In the genomic region with DNA sequence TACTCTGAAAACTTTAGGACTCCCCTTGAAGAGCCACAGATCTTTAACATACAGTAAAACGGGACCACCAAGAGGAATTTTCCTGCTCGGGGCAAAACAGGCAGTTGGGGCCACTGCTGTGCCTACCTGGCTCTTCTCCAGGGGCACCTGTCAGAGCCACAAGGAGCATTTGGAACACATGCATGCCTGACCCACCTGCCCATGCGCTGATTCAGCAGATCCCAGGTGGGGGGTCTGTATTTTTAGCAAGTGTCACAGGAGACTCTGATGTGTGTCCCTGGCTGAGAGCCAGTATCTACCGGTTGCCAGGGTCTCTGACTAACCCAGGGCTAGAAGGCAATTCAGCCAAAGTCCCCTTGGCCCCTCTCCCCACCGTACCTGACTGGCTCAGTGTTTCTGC, we compare ENCODE assay signal across 9 cellular contexts. TPM values are rescaled to one million over a fixed set of nuclear protein-coding genes. Genes with fewer than 3 reads are reported as not detected.
DNase-seq lines count a peak whose midpoint lies in the region; ATAC-seq and TF ChIP-seq lines count a peak whose summit lies in the region.
"Had no signal": no experiment of that assay in that cellular context is flagged by ENCODE, and none has a peak within 500 bp of the region (broad histone marks: within the 10 kb centered on the region; RNA-seq: fewer than 3 reads in every experiment).

No MANE protein-coding gene starts in this region.

- intact Hi-C loops in CD4-positive, alpha-beta T cell (cut with DNase I, micrococcal nuclease): loop anchor here in 1 of 2 experiments (5.0 kb wide), 1 partner anchor 68 kb away; a partner anchor contains a TSS
- intact Hi-C loops in ovary (cut with DNase I): loop anchor here in 1 of 4 donors (5.0 to 10.0 kb wide), 2 partner anchors 55 to 57 kb away; a partner anchor contains a TSS

- H3K27me3 Mint-ChIP-seq in CD4-positive, alpha-beta T cell: no peaks in the 10 kb centered on the region
- no peaks in the 10 kb centered on the region for H3K27me3 Mint-ChIP-seq in activated CD4-positive, alpha-beta T cell treated with anti-CD3 and anti-CD28 coated beads, Interleukin-2, amount 10 ng/mL, durations not matched to agents 7 days and 5 days
- H3K27me3 Mint-ChIP-seq: activated CD8-positive, alpha-beta memory T cell treated with anti-CD3 and anti-CD28 coated beads, Interleukin-2, amount 10 ng/mL, durations not matched to agents 7 days and 5 days had no signal

- no peak for ATAC-seq in CD4-positive, alpha-beta T cell (ENCODE audit: poor library complexity)
- ATAC-seq: activated CD8-positive, alpha-beta memory T cell treated with anti-CD3 and anti-CD28 coated beads, Interleukin-2, amount 10 ng/mL, durations not matched to agents 7 days and 5 days had no signal

- 33 to 42% (median 39%) methylated on average over 5 of the region's 5 CpGs for WGBS in ovary, 3 donors

- TF ChIP-seq CTCF in CD4-positive, alpha-beta T cell (IDR thresholded peaks at IDR 0.05): no peak
- TF ChIP-seq CTCF in ovary (IDR thresholded peaks at IDR 0.05): no peak

- peak overlapping the region; percentile 44 for H3K27ac ChIP-seq in CD4-positive, alpha-beta T cell (ENCODE audit: low read depth, low read length)
- peak overlapping the region; percentile 16 to 58 for H3K27ac ChIP-seq in ovary
- H3K27ac ChIP-seq in effector memory CD4-positive, alpha-beta T cell (ENCODE audit: insufficient read depth, low read length, poor library complexity, severe bottlenecking): no peak overlapping the region

- no peaks in the 10 kb centered on the region for H3K36me3 ChIP-seq in ovary
- no peaks in the 10 kb centered on the region for H3K36me3 ChIP-seq in effector memory CD4-positive, alpha-beta T cell (ENCODE audit: control insufficient read depth, insufficient read depth, low read length)

- H3K27ac Mint-ChIP-seq in CD4-positive, alpha-beta T cell: peak overlapping the region; percentile 92
- no peak overlapping the region for H3K27ac Mint-ChIP-seq in activated CD4-positive, alpha-beta T cell treated with anti-CD3 and anti-CD28 coated beads, Interleukin-2, amount 10 ng/mL, durations not matched to agents 7 days and 5 days

- H3K9me3 ChIP-seq in CD4-positive, alpha-beta T cell (ENCODE audit: control insufficient read depth, low read length): no peaks in the 10 kb centered on the region
- H3K9me3 ChIP-seq in ovary: no peaks in the 10 kb centered on the region
- no peaks in the 10 kb centered on the region for H3K9me3 ChIP-seq in effector memory CD4-positive, alpha-beta T cell (ENCODE audit: control insufficient read depth, low read length)

- H3K4me3 ChIP-seq in ovary: peak overlapping the region; percentile 17
- no peak overlapping the region for H3K4me3 ChIP-seq in effector memory CD4-positive, alpha-beta T cell (ENCODE audit: insufficient read depth, low read depth, low read length, poor library complexity, severe bottlenecking)

- H3K36me3 Mint-ChIP-seq in CD4-positive, alpha-beta T cell (ENCODE audit: low read depth): peaks cover 14% of the 10 kb centered on the region
- peaks cover 9% of the 10 kb centered on the region for H3K36me3 Mint-ChIP-seq in activated CD4-positive, alpha-beta T cell treated with anti-CD3 and anti-CD28 coated beads, Interleukin-2, amount 10 ng/mL, durations not matched to agents 7 days and 5 days (ENCODE audit: low read depth)

- H3K4me3 Mint-ChIP-seq in CD4-positive, alpha-beta T cell: peak overlapping the region; percentile 87
- H3K4me3 Mint-ChIP-seq in activated CD4-positive, alpha-beta T cell treated with anti-CD3 and anti-CD28 coated beads, Interleukin-2, amount 10 ng/mL, durations not matched to agents 7 days and 5 days: no peak overlapping the region
- H3K4me3 Mint-ChIP-seq: activated CD8-positive, alpha-beta memory T cell treated with anti-CD3 and anti-CD28 coated beads, Interleukin-2, amount 10 ng/mL, durations not matched to agents 7 days and 5 days had no signal

- POLR2A ChIA-PET in CD4-positive, alpha-beta T cell (lab: Charles Lee): no interaction called here
- POLR2A ChIA-PET in activated CD4-positive, alpha-beta T cell treated with anti-CD3 and anti-CD28 coated beads, Interleukin-2, amount 10 ng/mL, durations not matched to agents 7 days and 5 days (lab: Charles Lee): no interaction called here

- no peak for DNase-seq in CD4-positive, alpha-beta T cell
- DNase-seq in NCI-H2081 (lab: John Stamatoyannopoulos, UW): peak; percentile 70 to 80
- DNase-seq in cerebellum (ENCODE audit: low spot score): peak; percentile 72
- DNase-seq in ovary: peak in 1 of 5 donors; percentile 40
- DNase-seq in stimulated activated CD4-positive, alpha-beta T cell treated with anti-CD3 and anti-CD28 coated beads, Interleukin-1b, Interleukin-23, amount 100 ng/mL, for 48 hours: no peak
- no peak for DNase-seq in activated CD4-positive, alpha-beta T cell treated with anti-CD3 and anti-CD28 coated beads, Interleukin-2, amount 10 ng/mL, durations not matched to agents 7 days and 5 days
- no peak for DNase-seq in mesenteric fat pad (ENCODE audit: low spot score)
- no peak for DNase-seq in effector memory CD4-positive, alpha-beta T cell
- DNase-seq: activated CD8-positive, alpha-beta memory T cell treated with anti-CD3 and anti-CD28 coated beads, Interleukin-2, amount 10 ng/mL, durations not matched to agents 7 days and 5 days had no signal

- no peaks in the 10 kb centered on the region for H3K9me3 Mint-ChIP-seq in CD4-positive, alpha-beta T cell
- no peaks in the 10 kb centered on the region for H3K9me3 Mint-ChIP-seq in activated CD4-positive, alpha-beta T cell treated with anti-CD3 and anti-CD28 coated beads, Interleukin-2, amount 10 ng/mL, durations not matched to agents 7 days and 5 days

- no peak for TF ChIP-seq POLR2A in ovary (IDR thresholded peaks at IDR 0.05)

- peaks cover 44% of the 10 kb centered on the region for H3K4me1 ChIP-seq in ovary (ENCODE audit: insufficient read depth)
- H3K4me1 ChIP-seq in effector memory CD4-positive, alpha-beta T cell (ENCODE audit: control insufficient read depth, insufficient read depth, low read length, poor library complexity, severe bottlenecking): peaks cover 91% of the 10 kb centered on the region

- CTCF ChIA-PET in CD4-positive, alpha-beta T cell (lab: Charles Lee): interaction anchor here (1.4 kb wide), 1 partner anchor 11 kb away, joined by 3 read pairs; no protein-coding TSS in a partner anchor
- CTCF ChIA-PET in activated CD4-positive, alpha-beta T cell treated with anti-CD3 and anti-CD28 coated beads, Interleukin-2, amount 10 ng/mL, durations not matched to agents 7 days and 5 days (lab: Charles Lee): interaction anchor here (0.6 to 1.0 kb wide), 2 partner anchors 37 to 114 kb away, joined by 3 to 4 read pairs; no protein-coding TSS in a partner anchor

- no peak for TF ChIP-seq EP300 in ovary (IDR thresholded peaks at IDR 0.05)

- no peaks in the 10 kb centered on the region for H3K27me3 ChIP-seq in CD4-positive, alpha-beta T cell (ENCODE audit: control insufficient read depth, insufficient read depth, low read length)
- H3K27me3 ChIP-seq in ovary: no peaks in the 10 kb centered on the region
- no peaks in the 10 kb centered on the region for H3K27me3 ChIP-seq in effector memory CD4-positive, alpha-beta T cell (replicated peaks; ENCODE audit: control insufficient read depth, insufficient read depth, low read length, poor library complexity, severe bottlenecking)

- peaks cover 95% of the 10 kb centered on the region for H3K4me1 Mint-ChIP-seq in CD4-positive, alpha-beta T cell (ENCODE audit: low read depth)
- H3K4me1 Mint-ChIP-seq in activated CD4-positive, alpha-beta T cell treated with anti-CD3 and anti-CD28 coated beads, Interleukin-2, amount 10 ng/mL, durations not matched to agents 7 days and 5 days: peaks cover 90% of the 10 kb centered on the region

RNA-seq across cellular contexts. Expression of a gene that starts 6.5 kb away (rescaled TPM):
- total RNA-seq in CD4-positive, alpha-beta T cell: 10 to 100 TPM; 86.2 to 86.4 TPM
- total RNA-seq in cerebellum (38.6 TPM), ovary (100 to 1,000 TPM in 6 of 7 donors, 10 to 100 TPM in 1; 73.1 to 212 (median 189) TPM), mesenteric fat pad (156 TPM)
- 100 to 1,000 TPM in 1 of 2 donors, 10 to 100 TPM in 1; 94.8 to 165 TPM for polyA plus RNA-seq in ovary
- 100 to 1,000 TPM; 144 to 156 TPM for total RNA-seq in activated CD4-positive, alpha-beta T cell treated with anti-CD3 and anti-CD28 coated beads, Interleukin-2, amount 10 ng/mL, durations not matched to agents 7 days and 5 days

RNA-seq across cellular contexts. Expression of a gene that starts 21.5 kb away (rescaled TPM):
- 1 to 10 TPM in 1 of 2 experiments, under 1 TPM in 1; 0.60 to 1.2 TPM for total RNA-seq in CD4-positive, alpha-beta T cell
- total RNA-seq in cerebellum (1.9 TPM), ovary (1 to 10 TPM; 1.4 to 5.3 (median 4.7) TPM), mesenteric fat pad (5.7 TPM)
- 1 to 10 TPM; 2.9 to 8.1 TPM for polyA plus RNA-seq in ovary
- 1 to 10 TPM; 3.5 to 3.6 TPM for total RNA-seq in activated CD4-positive, alpha-beta T cell treated with anti-CD3 and anti-CD28 coated beads, Interleukin-2, amount 10 ng/mL, durations not matched to agents 7 days and 5 days

RNA-seq across cellular contexts. Expression of a gene that starts 57.4 kb away (rescaled TPM):
- total RNA-seq in CD4-positive, alpha-beta T cell: 10 to 100 TPM; 25.8 to 26.9 TPM
- total RNA-seq in cerebellum (19.3 TPM), ovary (10 to 100 TPM; 13.2 to 23.0 (median 20.1) TPM), mesenteric fat pad (32.7 TPM)
- 10 to 100 TPM; 17.5 to 28.1 TPM for polyA plus RNA-seq in ovary
- total RNA-seq in activated CD4-positive, alpha-beta T cell treated with anti-CD3 and anti-CD28 coated beads, Interleukin-2, amount 10 ng/mL, durations not matched to agents 7 days and 5 days: 10 to 100 TPM; 23.6 to 29.7 TPM

Comparison
In these comparisons a context has a peak if more than half of its experiments do, and no peak if none do; other contexts are left out.
1. DNase-seq: peak in NCI-H2081 (2 of 2) and cerebellum (single experiment); none in CD4-positive, alpha-beta T cell (0 of 10), stimulated activated CD4-positive, alpha-beta T cell treated with anti-CD3 and anti-CD28 coated beads, Interleukin-1b, Interleukin-23, amount 100 ng/mL, for 48 hours (single experiment), activated CD4-positive, alpha-beta T cell treated with anti-CD3 and anti-CD28 coated beads, Interleukin-2, amount 10 ng/mL, durations not matched to agents 7 days and 5 days (single experiment), mesenteric fat pad (single experiment) and effector memory CD4-positive, alpha-beta T cell (0 of 3).